ENCODE assay signal across 11 cellular contexts in the genomic region with DNA sequence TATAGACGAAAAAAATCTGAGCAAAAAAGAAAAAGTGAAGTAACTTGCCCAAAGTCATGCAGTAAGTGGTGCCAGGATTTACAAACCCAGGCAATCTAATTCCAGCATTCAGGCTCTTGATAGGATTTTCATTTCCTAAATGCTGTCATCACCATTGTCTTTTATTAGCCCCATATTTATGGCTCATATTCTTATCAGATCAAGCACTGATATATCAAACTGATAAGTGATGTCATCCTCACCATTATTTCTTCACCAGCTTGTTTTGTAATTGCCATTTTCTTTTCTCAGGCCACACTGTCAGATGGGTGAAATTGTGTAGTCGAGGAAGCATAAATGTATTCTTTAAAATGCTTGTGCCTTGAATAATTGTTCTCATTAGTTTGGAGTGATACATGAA. TPM values are rescaled to one million over a fixed set of nuclear protein-coding genes. Genes with fewer than 3 reads are reported as not detected.
DNase-seq lines count a peak whose midpoint lies in the region; ATAC-seq and TF ChIP-seq lines count a peak whose summit lies in the region.
"Had no signal": no experiment of that assay in that cellular context is flagged by ENCODE, and none has a peak within 500 bp of the region (broad histone marks: within the 10 kb centered on the region; RNA-seq: fewer than 3 reads in every experiment).

No MANE protein-coding gene starts in this region.

- no peak overlapping the region for H3K27ac Mint-ChIP-seq in activated naive CD4-positive, alpha-beta T cell treated with anti-CD3 and anti-CD28 coated beads for 36 hours
- no peak overlapping the region for H3K27ac Mint-ChIP-seq in endodermal cell
- peak overlapping the region; percentile 95 for H3K27ac Mint-ChIP-seq in stimulated activated memory B cell treated with anti-CD40 and anti-IgM and Interleukin-4, amounts not matched to agents 10 μg/mL and 1 μg/mL and 100 μg/mL, for 72 hours

- H3K9me3 Mint-ChIP-seq in activated naive CD4-positive, alpha-beta T cell treated with anti-CD3 and anti-CD28 coated beads for 36 hours: no peaks in the 10 kb centered on the region
- peaks cover 4% of the 10 kb centered on the region for H3K9me3 Mint-ChIP-seq in endodermal cell
- no peaks in the 10 kb centered on the region for H3K9me3 Mint-ChIP-seq in stimulated activated memory B cell treated with anti-CD40 and anti-IgM and Interleukin-4, amounts not matched to agents 10 μg/mL and 1 μg/mL and 100 μg/mL, for 72 hours
- H3K9me3 Mint-ChIP-seq: dendritic cell treated with granulocyte-macrophage colony-stimulating factor and Interleukin-4, amounts not matched to agents 40 ng/mL and 50 ng/mL, for 4 days had no signal

- H3K27me3 ChIP-seq in RWPE2 (ENCODE audit: insufficient read depth, poor library complexity, severe bottlenecking) (no peaks in the 10 kb centered on the region), endodermal cell (ENCODE audit: control insufficient read depth, insufficient read depth, low read length, poor library complexity, severe bottlenecking) (no peaks in the 10 kb centered on the region)

- intact Hi-C loops in activated naive CD4-positive, alpha-beta T cell treated with anti-CD3 and anti-CD28 coated beads for 36 hours (cut with micrococcal nuclease): loop anchor here (5.0 kb wide), 1 partner anchor 414 kb away; a partner anchor contains a TSS

- no peak for ATAC-seq in RWPE2 (ENCODE audit: low read depth)
- no peak for ATAC-seq in stimulated activated memory B cell treated with anti-CD40 and anti-IgM and Interleukin-4, amounts not matched to agents 10 μg/mL and 1 μg/mL and 100 μg/mL, for 72 hours
- no peak for ATAC-seq in HG03460 (IDR thresholded peaks at IDR 0.05; ENCODE audit: unreplicated experiment)
- ATAC-seq: psoas muscle had no signal

- TF ChIP-seq CTCF in RWPE2 (IDR thresholded peaks at IDR 0.05; ENCODE audit: poor library complexity, severe bottlenecking): no peak
- TF ChIP-seq CTCF in endodermal cell (conservative IDR thresholded peaks at IDR 0.05): no peak

- no peaks in the 10 kb centered on the region for H3K27me3 Mint-ChIP-seq in activated naive CD4-positive, alpha-beta T cell treated with anti-CD3 and anti-CD28 coated beads for 36 hours (ENCODE audit: low read depth)
- H3K27me3 Mint-ChIP-seq in endodermal cell (ENCODE audit: insufficient read depth): no peaks in the 10 kb centered on the region
- H3K27me3 Mint-ChIP-seq in stimulated activated memory B cell treated with anti-CD40 and anti-IgM and Interleukin-4, amounts not matched to agents 10 μg/mL and 1 μg/mL and 100 μg/mL, for 72 hours: no peaks in the 10 kb centered on the region
- H3K27me3 Mint-ChIP-seq: dendritic cell treated with granulocyte-macrophage colony-stimulating factor and Interleukin-4, amounts not matched to agents 40 ng/mL and 50 ng/mL, for 4 days had no signal

- no peak overlapping the region for H3K9ac ChIP-seq in endodermal cell (ENCODE audit: extremely low read depth, low read length, poor library complexity, severe bottlenecking)

- peaks cover 23% of the 10 kb centered on the region for H3K36me3 Mint-ChIP-seq in activated naive CD4-positive, alpha-beta T cell treated with anti-CD3 and anti-CD28 coated beads for 36 hours (ENCODE audit: low read depth)
- peaks cover 8% of the 10 kb centered on the region for H3K36me3 Mint-ChIP-seq in endodermal cell (ENCODE audit: low read depth)
- no peaks in the 10 kb centered on the region for H3K36me3 Mint-ChIP-seq in stimulated activated memory B cell treated with anti-CD40 and anti-IgM and Interleukin-4, amounts not matched to agents 10 μg/mL and 1 μg/mL and 100 μg/mL, for 72 hours

- H3K4me1 ChIP-seq in RWPE2 (ENCODE audit: insufficient read depth, poor library complexity, severe bottlenecking) (peaks cover 12% of the 10 kb centered on the region), endodermal cell (ENCODE audit: control insufficient read depth, insufficient read depth, low read length) (no peaks in the 10 kb centered on the region)

- H3K4me3 ChIP-seq in RWPE2 (ENCODE audit: severe bottlenecking) (peak overlapping the region; percentile 57), endodermal cell (ENCODE audit: low read length) (peak overlapping the region; percentile 87)

- H3K4me3 Mint-ChIP-seq in activated naive CD4-positive, alpha-beta T cell treated with anti-CD3 and anti-CD28 coated beads for 36 hours: peak overlapping the region; percentile 91
- peak overlapping the region; percentile 68 for H3K4me3 Mint-ChIP-seq in endodermal cell
- H3K4me3 Mint-ChIP-seq in stimulated activated memory B cell treated with anti-CD40 and anti-IgM and Interleukin-4, amounts not matched to agents 10 μg/mL and 1 μg/mL and 100 μg/mL, for 72 hours: peak overlapping the region; percentile 95

- DNase-seq in activated naive CD4-positive, alpha-beta T cell treated with anti-CD3 and anti-CD28 coated beads for 36 hours: no peak
- DNase-seq in activated naive CD4-positive, alpha-beta T cell treated with anti-CD3 and anti-CD28 coated beads, Interleukin-2, amount 50 U/mL, for 16 hours: no peak
- DNase-seq in RWPE2 (ENCODE audit: low spot score) (no peak), endodermal cell (no peak), nucleus accumbens (lab: John Stamatoyannopoulos, UW) (no peak), GDM1 (lab: John Stamatoyannopoulos, UW) (no peak)
- DNase-seq: NCI-H1930, psoas muscle had no signal

- CTCF ChIA-PET in activated naive CD4-positive, alpha-beta T cell treated with anti-CD3 and anti-CD28 coated beads for 36 hours (lab: Charles Lee): interaction anchor here (1.6 kb wide), 1 partner anchor 17 kb away, joined by 7 read pairs; no protein-coding TSS in a partner anchor

- H3K36me3 ChIP-seq in RWPE2 (ENCODE audit: low read depth): peaks cover 20% of the 10 kb centered on the region
- H3K36me3 ChIP-seq in endodermal cell (ENCODE audit: control insufficient read depth, insufficient read depth, low read length): peaks cover 7% of the 10 kb centered on the region

- H3K9me3 ChIP-seq in RWPE2 (ENCODE audit: severe bottlenecking): no peaks in the 10 kb centered on the region
- no peaks in the 10 kb centered on the region for H3K9me3 ChIP-seq in endodermal cell (ENCODE audit: control insufficient read depth, low read length)
- H3K9me3 ChIP-seq: psoas muscle had no signal

- 92 to 100% methylated on average over 1 to 2 of the region's 2 CpGs for WGBS in endodermal cell (ENCODE audit: insufficient coverage in 1 of 2, insufficient read length in 1 of 2), 2 experiments

- peaks cover 31% of the 10 kb centered on the region for H3K4me1 Mint-ChIP-seq in activated naive CD4-positive, alpha-beta T cell treated with anti-CD3 and anti-CD28 coated beads for 36 hours (ENCODE audit: low read depth)
- peaks cover 12% of the 10 kb centered on the region for H3K4me1 Mint-ChIP-seq in endodermal cell
- peaks cover 19% of the 10 kb centered on the region for H3K4me1 Mint-ChIP-seq in stimulated activated memory B cell treated with anti-CD40 and anti-IgM and Interleukin-4, amounts not matched to agents 10 μg/mL and 1 μg/mL and 100 μg/mL, for 72 hours

- H3K27ac ChIP-seq in RWPE2 (ENCODE audit: poor library complexity, severe bottlenecking): peak overlapping the region; percentile 69
- H3K27ac ChIP-seq in endodermal cell (ENCODE audit: low read depth, low read length): no peak overlapping the region

RNA-seq across cellular contexts. Expression of a gene that starts 1.3 kb away (rescaled TPM):
- 10 to 100 TPM; 57.7 to 64.6 TPM for total RNA-seq in activated naive CD4-positive, alpha-beta T cell treated with anti-CD3 and anti-CD28 coated beads for 36 hours
- total RNA-seq in endodermal cell: 10 to 100 TPM; 18.0 to 26.5 TPM
- 26.4 TPM for polyA plus RNA-seq in endodermal cell (2013, experiment 1 of 2)
- polyA plus RNA-seq in endodermal cell (2013, experiment 2 of 2): 29.8 TPM

RNA-seq across cellular contexts. Expression of a gene that starts 1.9 kb away (rescaled TPM):
- total RNA-seq in activated naive CD4-positive, alpha-beta T cell treated with anti-CD3 and anti-CD28 coated beads for 36 hours: under 1 TPM; 0.20 to 0.24 TPM
- under 1 TPM; 0.09 to 0.18 TPM for total RNA-seq in endodermal cell
- polyA plus RNA-seq in endodermal cell (2013, experiment 1 of 2): 0.32 TPM
- 0.62 TPM for polyA plus RNA-seq in endodermal cell (2013, experiment 2 of 2)
